Comparison of ENCODE assay signal across 8 cellular contexts in the genomic region with DNA sequence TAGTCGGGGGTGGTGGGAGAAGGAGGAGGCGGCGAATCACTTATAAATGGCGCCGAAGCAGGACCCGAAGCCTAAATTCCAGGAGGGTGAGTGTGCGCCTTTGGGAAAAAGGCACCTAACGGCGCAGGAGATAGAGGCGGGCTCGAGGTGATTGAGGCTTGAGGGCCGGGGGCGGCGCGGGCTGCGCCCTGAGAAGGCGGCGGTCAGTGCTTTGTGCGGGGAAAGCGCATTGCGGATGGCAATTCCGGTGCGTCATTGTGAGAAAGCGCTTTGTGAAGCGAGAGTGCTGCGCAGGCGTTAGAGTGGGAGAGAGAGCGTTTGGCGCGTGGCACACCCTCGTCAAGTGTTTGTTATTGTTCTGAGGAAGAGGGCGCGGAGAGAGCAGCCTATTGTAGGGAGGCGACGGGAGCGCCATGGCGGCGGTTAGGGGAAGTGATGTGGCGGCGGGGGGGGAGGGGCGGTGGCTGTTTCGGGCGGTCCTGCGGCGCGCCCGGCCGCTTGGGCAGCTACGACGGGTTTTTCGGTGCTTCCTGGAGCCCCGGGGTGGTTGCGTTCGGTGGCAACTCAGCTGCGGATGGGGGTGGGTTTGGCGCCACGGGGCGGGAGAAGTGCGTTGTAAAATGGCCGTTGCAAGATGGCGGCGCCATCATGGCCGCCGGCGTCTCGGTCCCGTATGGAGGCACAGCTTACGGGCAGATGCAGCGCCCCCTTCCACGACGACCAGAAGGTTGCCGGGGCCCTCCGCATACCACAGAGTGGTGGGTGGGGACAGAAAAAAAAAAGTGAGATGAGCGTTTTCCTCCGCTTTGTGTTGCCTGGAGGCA. TPM values are rescaled to one million over a fixed set of nuclear protein-coding genes. Genes with fewer than 3 reads are reported as not detected.
DNase-seq lines count a peak whose midpoint lies in the region; ATAC-seq and TF ChIP-seq lines count a peak whose summit lies in the region.

No MANE protein-coding gene starts in this region.

- 1% methylated on average over 63 to 75 of the region's 75 CpGs for WGBS in lower leg skin, 2 donors

- no peak for TF ChIP-seq POLR2A in lower leg skin (IDR thresholded peaks at IDR 0.05)

- H3K4me3 ChIP-seq in lower leg skin (ENCODE audit: low read depth, poor library complexity, severe bottlenecking) = peak overlapping the region; percentile 94

- peak overlapping the region; percentile 96 for H3K27ac ChIP-seq in C4-2B

- peak; percentile 64 for TF ChIP-seq CTCF in C4-2B (conservative IDR thresholded peaks at IDR 0.05)
- no peak for TF ChIP-seq CTCF in lower leg skin (IDR thresholded peaks at IDR 0.05)

- intact Hi-C loops in lower leg skin (cut with DNase I; ENCODE audit: low total_unique reads) = no loop called here

- ATAC-seq in GM19328 (IDR thresholded peaks at IDR 0.05; ENCODE audit: unreplicated experiment) (peak; percentile 66), HG03469 (IDR thresholded peaks at IDR 0.05; ENCODE audit: unreplicated experiment) (peak; percentile 49)

- peak; percentile 77 to 89 for DNase-seq in NCI-H526 (lab: John Stamatoyannopoulos, UW)
- DNase-seq in activated CD4-positive, alpha-beta T cell treated with anti-CD3 and anti-CD28 coated beads, Interleukin-2, amount 50 U/mL, for 4 hours = peak; percentile 90 to 91
- peak; percentile 74 to 94 for DNase-seq in dermis microvascular lymphatic vessel endothelial cell (ENCODE audit: low read depth in 2 of 2)
- peak; percentile 72 to 96 for DNase-seq in lower leg skin (ENCODE audit: low spot score in 2 of 2)
- DNase-seq in stimulated activated CD4-positive, alpha-beta T cell treated with anti-CD3 and anti-CD28 coated beads, Interleukin-4, amount 100 ng/mL, for 4 hours = peak; percentile 87 to 92

RNA-seq across cellular contexts. Expression of gene MORF4L1, which starts 0.5 kb away (rescaled TPM):
- total RNA-seq in dermis microvascular lymphatic vessel endothelial cell (301 and 329 TPM in 2 replicates), lower leg skin (100 to 1,000 TPM; 118 to 178 (median 141) TPM)

Comparison
In these comparisons a context has a peak if more than half of its experiments do, and no peak if none do; other contexts are left out.
1. Peak in every context shown above with its lines: DNase-seq, ATAC-seq, H3K4me3 ChIP-seq and H3K27ac ChIP-seq.